In genomic region chr16:66296591-66296990, GRCh38 we compare ENCODE assay signal across 24 cellular contexts.
DNase-seq lines count a peak whose midpoint lies in the region; ATAC-seq and TF ChIP-seq lines count a peak whose summit lies in the region.
"Had no signal": no experiment of that assay in that cellular context is flagged by ENCODE, and none has a peak within 500 bp of the region (broad histone marks: within the 10 kb centered on the region; RNA-seq: fewer than 3 reads in every experiment).

No MANE protein-coding gene starts in this region.

- H3K4me3 ChIP-seq in trophoblast cell (ENCODE audit: low read depth, low read length), result no peak overlapping the region
- H3K4me3 ChIP-seq: BLaER1 treated with 17β-estradiol and CSF1 and Interleukin-3, amounts not matched to agents 10 nM and 100 nM; GM23248; HAP-1; K562; SK-N-MC had no signal

- H4K12ac ChIP-seq in trophoblast cell (ENCODE audit: low read depth, low read length), result no peak overlapping the region

- H3K4me2 ChIP-seq in trophoblast cell (ENCODE audit: low read length), result no peak overlapping the region
- H3K4me2 ChIP-seq: BLaER1 treated with 17β-estradiol and CSF1 and Interleukin-3, amounts not matched to agents 10 nM and 100 nM had no signal

- H3K14ac ChIP-seq in trophoblast cell (ENCODE audit: low read length), result peak overlapping the region; percentile 57

- H3K36me3 Mint-ChIP-seq in type B pancreatic cell, result no peaks in the 10 kb centered on the region
- no peaks in the 10 kb centered on the region for H3K36me3 Mint-ChIP-seq in stimulated activated naive B cell treated with anti-CD40 and anti-IgM and Interleukin-4, amounts not matched to agents 10 μg/mL and 1 μg/mL and 100 μg/mL, for 72 hours
- H3K36me3 Mint-ChIP-seq: CD4-positive, alpha-beta memory T cell had no signal

- H2BK120ac ChIP-seq in trophoblast cell (ENCODE audit: insufficient read depth, low read length, poor library complexity), result peak overlapping the region; percentile 43

- peaks cover 8% of the 10 kb centered on the region for H3K9me3 Mint-ChIP-seq in type B pancreatic cell
- H3K9me3 Mint-ChIP-seq in stimulated activated naive B cell treated with anti-CD40 and anti-IgM and Interleukin-4, amounts not matched to agents 10 μg/mL and 1 μg/mL and 100 μg/mL, for 72 hours, result peaks cover 0 to 4% of the 10 kb centered on the region in 2 donors
- H3K9me3 Mint-ChIP-seq: HFFc6 had no signal

- ATAC-seq in GM21423 (IDR thresholded peaks at IDR 0.05; ENCODE audit: unreplicated experiment) (no peak), HG03025 (IDR thresholded peaks at IDR 0.05; ENCODE audit: low FRiP score, unreplicated experiment) (no peak)
- no peak for ATAC-seq in stimulated activated naive B cell treated with anti-CD40 and anti-IgM and Interleukin-4, amounts not matched to agents 10 μg/mL and 1 μg/mL and 100 μg/mL, for 72 hours (replicated peaks)
- ATAC-seq: K562 had no signal

- H3K27ac Mint-ChIP-seq in type B pancreatic cell, result no peak overlapping the region
- no peak overlapping the region for H3K27ac Mint-ChIP-seq in stimulated activated naive B cell treated with anti-CD40 and anti-IgM and Interleukin-4, amounts not matched to agents 10 μg/mL and 1 μg/mL and 100 μg/mL, for 72 hours
- H3K27ac Mint-ChIP-seq: HFFc6 had no signal

- WGBS in trophoblast cell (ENCODE audit: extremely low coverage, insufficient coverage, insufficient read length), result no CpG with 5 or more reads among the region's 5 CpGs

- TF ChIP-seq CTCF in VCaP (conservative IDR thresholded peaks at IDR 0.05) (no peak), type B pancreatic cell (conservative IDR thresholded peaks at IDR 0.05) (no peak)

- no peak overlapping the region for H3K9ac ChIP-seq in trophoblast cell (ENCODE audit: low read length)
- H3K9ac ChIP-seq: BLaER1 treated with 17β-estradiol and CSF1 and Interleukin-3, amounts not matched to agents 10 nM and 100 nM; GM23248 had no signal

- peak overlapping the region; percentile 18 for H2BK5ac ChIP-seq in trophoblast cell (ENCODE audit: low read depth, low read length, poor library complexity)

- H3K27me3 Mint-ChIP-seq in type B pancreatic cell, result peaks cover 9% of the 10 kb centered on the region
- peaks cover 20 to 29% of the 10 kb centered on the region in 2 donors for H3K27me3 Mint-ChIP-seq in stimulated activated naive B cell treated with anti-CD40 and anti-IgM and Interleukin-4, amounts not matched to agents 10 μg/mL and 1 μg/mL and 100 μg/mL, for 72 hours

- H2BK12ac ChIP-seq in trophoblast cell (ENCODE audit: low read length), result peak overlapping the region; percentile 16

- H3K79me1 ChIP-seq in trophoblast cell (ENCODE audit: low read length), result peaks cover 6% of the 10 kb centered on the region

- no peak overlapping the region for H3K23ac ChIP-seq in trophoblast cell (ENCODE audit: low read length)

- H3K4me3 Mint-ChIP-seq in type B pancreatic cell, result no peak overlapping the region
- no peak overlapping the region for H3K4me3 Mint-ChIP-seq in stimulated activated naive B cell treated with anti-CD40 and anti-IgM and Interleukin-4, amounts not matched to agents 10 μg/mL and 1 μg/mL and 100 μg/mL, for 72 hours
- H3K4me3 Mint-ChIP-seq: CD4-positive, alpha-beta memory T cell; HFFc6 had no signal

- H3K4me1 ChIP-seq in trophoblast cell (ENCODE audit: control insufficient read depth in 1 of 2, insufficient read depth in 2 of 2, low read length in 2 of 2), result peaks cover 10 to 12% of the 10 kb centered on the region in 2 experiments
- H3K4me1 ChIP-seq: HAP-1 had no signal

- H3K4ac ChIP-seq in trophoblast cell (ENCODE audit: low read depth, low read length), result no peak overlapping the region

- no peaks in the 10 kb centered on the region for H3K36me3 ChIP-seq in trophoblast cell (ENCODE audit: control insufficient read depth in 1 of 2, insufficient read depth in 2 of 2, low read length in 2 of 2)
- H3K36me3 ChIP-seq: BLaER1 treated with 17β-estradiol and CSF1 and Interleukin-3, amounts not matched to agents 10 nM and 100 nM; HAP-1 had no signal

- H3K79me2 ChIP-seq in trophoblast cell (ENCODE audit: control insufficient read depth, insufficient read depth, low read length, poor library complexity), result no peaks in the 10 kb centered on the region

- H4K91ac ChIP-seq in trophoblast cell (ENCODE audit: low read depth, low read length), result peak overlapping the region; percentile 65

- peak overlapping the region; percentile 13 for H2AFZ ChIP-seq in trophoblast cell (ENCODE audit: insufficient read depth, low read length, poor library complexity)
- H2AFZ ChIP-seq: GM23248 had no signal

- peak overlapping the region; percentile 3 for H4K8ac ChIP-seq in trophoblast cell (ENCODE audit: low read depth, low read length)

- H3K9me3 ChIP-seq in trophoblast cell (ENCODE audit: insufficient read depth, low read depth, low read length), result peaks cover 3% of the 10 kb centered on the region
- H3K9me3 ChIP-seq: HAP-1 had no signal

- H3K4me1 Mint-ChIP-seq in type B pancreatic cell (ENCODE audit: unreplicated experiment), result no peaks in the 10 kb centered on the region
- peaks cover 0 to 6% of the 10 kb centered on the region in 2 donors for H3K4me1 Mint-ChIP-seq in stimulated activated naive B cell treated with anti-CD40 and anti-IgM and Interleukin-4, amounts not matched to agents 10 μg/mL and 1 μg/mL and 100 μg/mL, for 72 hours

- H2AK5ac ChIP-seq in trophoblast cell (ENCODE audit: low read length), result peak overlapping the region; percentile 20

- peak; percentile 6 for DNase-seq in activated effector memory CD4-positive, alpha-beta T cell treated with anti-CD3 and anti-CD28 coated beads, Interleukin-2, amount 50 U/mL, for 16 hours
- DNase-seq in activated effector memory CD4-positive, alpha-beta T cell treated with Interleukin-2 at 50 U/mL for 16 hours, result no peak
- DNase-seq in trophoblast cell (no peak), type B pancreatic cell (ENCODE audit: extremely low spot score, unreplicated experiment) (peak; percentile 29)
- no peak for DNase-seq in stimulated activated naive B cell treated with anti-CD40 and anti-IgM and Interleukin-4, amounts not matched to agents 10 μg/mL and 1 μg/mL and 100 μg/mL, for 72 hours
- DNase-seq: AML-193; CD4-positive, alpha-beta memory T cell; COR-L47; GM23248; HFFc6; Kasumi-1; NCI-H1092 treated with DMSO at 0.1 percent for 48 hours; NCI-H1436 treated with DMSO at 0.1 percent for 48 hours; NCI-H187 treated with DMSO at 0.1 percent for 48 hours; NCI-H446; NCI-H526; RPMI8226 had no signal

- peak overlapping the region; percentile 0 for H3K18ac ChIP-seq in trophoblast cell (ENCODE audit: low read length)

- peak overlapping the region; percentile 33; the same call in 1 of the 2 replicates for H3K27ac ChIP-seq in VCaP
- peak overlapping the region; percentile 7 for H3K27ac ChIP-seq in trophoblast cell (ENCODE audit: low read depth, low read length)
- H3K27ac ChIP-seq: BLaER1 treated with 17β-estradiol and CSF1 and Interleukin-3, amounts not matched to agents 10 nM and 100 nM; GM23248; SK-N-MC had no signal

- H3K27me3 ChIP-seq in trophoblast cell (ENCODE audit: insufficient read depth, low read length), result no peaks in the 10 kb centered on the region
- H3K27me3 ChIP-seq: BLaER1 treated with 17β-estradiol and CSF1 and Interleukin-3, amounts not matched to agents 10 nM and 100 nM had no signal

Comparison
In these comparisons a context has a peak if more than half of its experiments do, and no peak if none do; other contexts are left out.
1. DNase-seq: peak in activated effector memory CD4-positive, alpha-beta T cell treated with anti-CD3 and anti-CD28 coated beads, Interleukin-2, amount 50 U/mL, for 16 hours (single experiment) and type B pancreatic cell (single experiment); none in activated effector memory CD4-positive, alpha-beta T cell treated with Interleukin-2 at 50 U/mL for 16 hours (single experiment), trophoblast cell (0 of 2) and stimulated activated naive B cell treated with anti-CD40 and anti-IgM and Interleukin-4, amounts not matched to agents 10 μg/mL and 1 μg/mL and 100 μg/mL, for 72 hours (single experiment).